In genomic region chr17:31598921-31599571, GRCh38 we compare ENCODE assay signal across 1 cellular context.
TF ChIP-seq lines count a peak whose summit lies in the region.

No MANE protein-coding gene starts in this region.

TF ChIP-seq in HEK293, 187 proteins besides CTCF, POLR2A, EP300 and RAD21 (continued from another document):
- TF ChIP-seq ATF2 (tag by site-specific recombination; IDR thresholded peaks at IDR 0.05; ENCODE audit: low read depth) (peak; percentile 57), ZNF600 (tag by site-specific recombination; IDR thresholded peaks at IDR 0.05) (peak; percentile 58; the same call in 1 of the 2 replicates), ZBTB21 (tag by site-specific recombination; IDR thresholded peaks at IDR 0.05) (peak; percentile 16; the same call in 1 of the 2 replicates), ZNF629 (tag by site-specific recombination; IDR thresholded peaks at IDR 0.05) (peak; percentile 25; the same call in 1 of the 2 replicates), ZNF394 (tag by site-specific recombination; IDR thresholded peaks at IDR 0.05; ENCODE audit: borderline replicate concordance) (no peak), ZNF621 (tag by site-specific recombination; IDR thresholded peaks at IDR 0.05) (no peak)
